Comparison of ENCODE assay signal across 1 cellular context in the genomic region with DNA sequence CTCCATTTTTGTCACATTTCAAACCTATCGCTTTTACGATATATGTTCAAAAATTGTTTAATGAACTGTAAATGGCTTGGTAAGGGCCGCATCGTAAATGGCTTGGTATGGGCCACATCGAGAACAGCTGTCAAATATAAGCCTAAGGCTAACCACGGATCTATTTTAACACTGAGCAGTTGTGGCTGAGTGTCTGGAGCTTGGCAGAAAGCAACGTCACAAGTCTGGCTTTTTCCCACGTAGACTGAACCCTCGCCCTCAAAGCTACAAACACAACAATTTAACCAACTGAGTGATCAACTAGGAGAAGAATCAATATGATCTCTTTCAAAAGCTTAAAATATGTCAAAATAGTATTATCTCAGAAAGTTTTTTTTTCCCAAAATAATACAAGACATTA.
TF ChIP-seq lines count a peak whose summit lies in the region.

No MANE protein-coding gene starts in this region.

TF ChIP-seq in H1, 55 proteins besides CTCF, POLR2A, EP300 and RAD21:
- TF ChIP-seq JUN (IDR thresholded peaks at IDR 0.05; ENCODE audit: low read depth, low read length) (no peak), RXRA (IDR thresholded peaks at IDR 0.05; ENCODE audit: insufficient read depth, low read depth, low read length) (no peak), ZNF274 (IDR thresholded peaks at IDR 0.05; ENCODE audit: borderline replicate concordance, extremely low read depth, low read length) (no peak), SUZ12 (IDR thresholded peaks at IDR 0.05; ENCODE audit: low read length) (no peak), TCF12 (IDR thresholded peaks at IDR 0.05; ENCODE audit: low read depth, low read length) (no peak), KDM4A (IDR thresholded peaks at IDR 0.05; ENCODE audit: low read depth, low read length, severe bottlenecking) (no peak), SIN3A (conservative IDR thresholded peaks at IDR 0.05 in 1 of 2, IDR thresholded peaks at IDR 0.05 in 1 of 2; ENCODE audit: low read depth in 1 of 2, low read length in 2 of 2) (no peak), SIX5 (IDR thresholded peaks at IDR 0.05; ENCODE audit: low read depth, low read length) (no peak), GTF2F1 (IDR thresholded peaks at IDR 0.05; ENCODE audit: borderline replicate concordance, low read depth, low read length) (no peak)
TF ChIP-seq in H1: peak in this region for 0.
